ENCODE assay signal across 13 cellular contexts in the genomic region with DNA sequence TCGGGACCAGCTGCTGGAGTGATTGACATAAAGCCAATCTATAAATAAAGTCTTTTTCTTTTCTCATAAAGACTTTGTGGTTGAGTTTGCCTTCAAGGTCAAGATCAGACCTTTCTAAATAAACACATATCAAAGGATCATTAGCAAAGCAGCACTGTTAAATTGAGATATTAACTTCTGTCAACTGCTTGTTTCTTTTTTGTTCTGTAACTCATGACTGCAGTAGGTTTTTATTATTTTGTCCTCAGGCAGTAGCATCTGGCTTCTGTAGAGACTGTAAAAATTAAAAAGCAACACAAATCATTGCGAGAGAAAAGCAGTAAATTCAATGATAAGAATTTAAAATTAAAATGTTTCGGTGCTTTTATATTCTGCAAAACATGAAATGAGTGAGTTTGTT.
DNase-seq lines count a peak whose midpoint lies in the region; ATAC-seq and TF ChIP-seq lines count a peak whose summit lies in the region.
"Had no signal": no experiment of that assay in that cellular context is flagged by ENCODE, and none has a peak within 500 bp of the region (broad histone marks: within the 10 kb centered on the region; RNA-seq: fewer than 3 reads in every experiment).

No MANE protein-coding gene starts in this region.

- no peaks in the 10 kb centered on the region for H3K9me3 Mint-ChIP-seq in natural killer cell
- no peaks in the 10 kb centered on the region for H3K9me3 Mint-ChIP-seq in natural killer cell treated with Interleukin-12 subunit alpha and Interleukin-12 subunit beta and Interleukin-15 and Interleukin-18, amount 100 ng/mL, for 72 hours
- H3K9me3 Mint-ChIP-seq in neural crest cell: peaks cover 2% of the 10 kb centered on the region
- H3K9me3 Mint-ChIP-seq: H9 had no signal

- H3K27me3 Mint-ChIP-seq in natural killer cell (ENCODE audit: low read depth in 2 of 2) (no peaks in the 10 kb centered on the region), neural crest cell (ENCODE audit: low read depth) (no peaks in the 10 kb centered on the region)
- no peaks in the 10 kb centered on the region for H3K27me3 Mint-ChIP-seq in natural killer cell treated with Interleukin-12 subunit alpha and Interleukin-12 subunit beta and Interleukin-15 and Interleukin-18, amount 100 ng/mL, for 72 hours

- intact Hi-C loops in natural killer cell (cut with micrococcal nuclease): no loop called here

- DNase-seq in natural killer cell (no peak), neural crest cell (ENCODE audit: low read depth, low spot score) (no peak), DMS153 treated with DMSO at 0.1 percent for 48 hours (lab: John Stamatoyannopoulos, UW; ENCODE audit: unreplicated experiment) (no peak)
- DNase-seq in natural killer cell treated with Interleukin-12 subunit alpha and Interleukin-12 subunit beta and Interleukin-15 and Interleukin-18, amount 100 ng/mL, for 72 hours (ENCODE audit: low spot score): no peak
- DNase-seq: DMS 273 treated with DMSO at 0.1 percent for 48 hours, H9, NCI-H187 treated with DMSO at 0.1 percent for 48 hours, NCI-H446, SHP77 treated with DMSO at 0.1 percent for 48 hours had no signal

- H3K36me3 Mint-ChIP-seq in natural killer cell (no peaks in the 10 kb centered on the region), neural crest cell (ENCODE audit: low read depth) (peaks cover 3% of the 10 kb centered on the region)
- no peaks in the 10 kb centered on the region for H3K36me3 Mint-ChIP-seq in natural killer cell treated with Interleukin-12 subunit alpha and Interleukin-12 subunit beta and Interleukin-15 and Interleukin-18, amount 100 ng/mL, for 72 hours

- no peak for TF ChIP-seq CTCF in natural killer cell (IDR thresholded peaks at IDR 0.05)
- no peak for TF ChIP-seq CTCF in VCaP (conservative IDR thresholded peaks at IDR 0.05)
- TF ChIP-seq CTCF in neural crest cell (conservative IDR thresholded peaks at IDR 0.05): no peak

- ATAC-seq in natural killer cell (no peak), HG03432 (IDR thresholded peaks at IDR 0.05; ENCODE audit: unreplicated experiment) (no peak), GM21447 (IDR thresholded peaks at IDR 0.05; ENCODE audit: unreplicated experiment) (no peak)
- ATAC-seq in natural killer cell treated with Interleukin-12 subunit alpha and Interleukin-12 subunit beta and Interleukin-15 and Interleukin-18, amount 100 ng/mL, for 72 hours: no peak
- ATAC-seq: Panc1 had no signal

- peak overlapping the region; percentile 32 for H3K27ac ChIP-seq in VCaP

- H3K27ac Mint-ChIP-seq in natural killer cell (peak overlapping the region; percentile 51 to 55), neural crest cell (ENCODE audit: unreplicated experiment) (no peak overlapping the region)
- H3K27ac Mint-ChIP-seq in natural killer cell treated with Interleukin-12 subunit alpha and Interleukin-12 subunit beta and Interleukin-15 and Interleukin-18, amount 100 ng/mL, for 72 hours: no peak overlapping the region
- H3K27ac Mint-ChIP-seq: H9 had no signal

- H3K4me3 Mint-ChIP-seq in natural killer cell (peak overlapping the region; percentile 39), neural crest cell (peak overlapping the region; percentile 56)
- no peak overlapping the region for H3K4me3 Mint-ChIP-seq in natural killer cell treated with Interleukin-12 subunit alpha and Interleukin-12 subunit beta and Interleukin-15 and Interleukin-18, amount 100 ng/mL, for 72 hours
- H3K4me3 Mint-ChIP-seq: H9 had no signal

- peaks cover 80 to 82% of the 10 kb centered on the region in 2 donors for H3K4me1 Mint-ChIP-seq in natural killer cell
- peaks cover 46 to 55% of the 10 kb centered on the region in 2 donors for H3K4me1 Mint-ChIP-seq in natural killer cell treated with Interleukin-12 subunit alpha and Interleukin-12 subunit beta and Interleukin-15 and Interleukin-18, amount 100 ng/mL, for 72 hours (ENCODE audit: low read depth in 2 of 2)
- peaks cover 86% of the 10 kb centered on the region for H3K4me1 Mint-ChIP-seq in neural crest cell

Comparison
In these comparisons a context has a peak if more than half of its experiments do, and no peak if none do; other contexts are left out.
1. H3K27ac Mint-ChIP-seq: peak in natural killer cell (2 of 2); none in natural killer cell treated with Interleukin-12 subunit alpha and Interleukin-12 subunit beta and Interleukin-15 and Interleukin-18, amount 100 ng/mL, for 72 hours (0 of 2) and neural crest cell (single experiment).